In genomic region chr7:25259487-25260243, GRCh38 we compare ENCODE assay signal across 8 cellular contexts. TPM values are rescaled to one million over a fixed set of nuclear protein-coding genes. Genes with fewer than 3 reads are reported as not detected.
A peak's percentile ranks its signal among the peaks of the same experiment; 100 is the strongest.
DNase-seq lines count a peak whose midpoint lies in the region; ATAC-seq, FAIRE-seq and TF ChIP-seq lines count a peak whose summit lies in the region.

No MANE protein-coding gene starts in this region.

- no peaks in the 10 kb centered on the region for H4K20me1 ChIP-seq in keratinocyte (ENCODE audit: control insufficient read depth, extremely low read depth, insufficient read depth, low read length)

- no peaks in the 10 kb centered on the region for H3K27me3 ChIP-seq in keratinocyte (ENCODE audit: control insufficient read depth, extremely low read depth, insufficient read depth, low read length)

- DNase-seq in GM12865 (ENCODE audit: low read depth), result peak; percentile 80
- peak; percentile 58 for DNase-seq in NCI-H2196 (lab: John Stamatoyannopoulos, UW; ENCODE audit: unreplicated experiment)
- DNase-seq in T47D (ENCODE audit: low read depth in 1 of 2, low spot score in 1 of 2), result peak; percentile 54 to 88
- DNase-seq in keratinocyte (ENCODE audit: low read depth, low spot score), result peak; percentile 28
- DNase-seq in stimulated activated CD4-positive, alpha-beta T cell treated with anti-CD3 and anti-CD28 coated beads, Interleukin-1b, Interleukin-23, amount 100 ng/mL, for 4 hours (ENCODE audit: low read depth in 2 of 2), result peak; percentile 22 to 49

- in situ Hi-C loops in T47D (cut with HindIII; ENCODE audit: low pct_unique_long_range_greater_than_20kb, low sequenced_read_pairs), result no loop called here

- peak; percentile 75 for ATAC-seq in HG02973 (IDR thresholded peaks at IDR 0.05; ENCODE audit: unreplicated experiment)
- no peak for ATAC-seq in HG03025 (IDR thresholded peaks at IDR 0.05; ENCODE audit: low FRiP score, unreplicated experiment)

- no peaks in the 10 kb centered on the region for H3K36me3 ChIP-seq in keratinocyte (ENCODE audit: control insufficient read depth in 2 of 2, extremely low read depth in 1 of 2, insufficient read depth in 2 of 2, low read length in 2 of 2)

- H3K4me2 ChIP-seq in keratinocyte (ENCODE audit: control insufficient read depth, extremely low read depth, insufficient read depth, low read depth, low read length), result no peak overlapping the region

- H3K4me1 ChIP-seq in keratinocyte (ENCODE audit: control insufficient read depth, extremely low read depth, insufficient read depth, low read length), result peaks cover 8% of the 10 kb centered on the region

- H3K4me3 ChIP-seq in GM12865 (ENCODE audit: low read depth, low read length) (no peak overlapping the region), WI38 (ENCODE audit: low read depth, low read length) (no peak overlapping the region), keratinocyte (ENCODE audit: control insufficient read depth in 2 of 3, extremely low read depth in 1 of 3, insufficient read depth in 2 of 3, low read depth in 1 of 3, low read length in 3 of 3) (no peak overlapping the region)

- peak overlapping the region; percentile 10 for H2AFZ ChIP-seq in keratinocyte (ENCODE audit: control insufficient read depth, low read length)

- H3K9me3 ChIP-seq in keratinocyte (ENCODE audit: control insufficient read depth, low read depth, low read length), result no peaks in the 10 kb centered on the region

- no peaks in the 10 kb centered on the region for H3K79me2 ChIP-seq in keratinocyte (ENCODE audit: control insufficient read depth, insufficient read depth, low read length)

- TF ChIP-seq CTCF in GM12865 (IDR thresholded peaks at IDR 0.05; ENCODE audit: insufficient read depth, low read depth, low read length, missing control alignments) (peak; percentile 83), WI38 (IDR thresholded peaks at IDR 0.05; ENCODE audit: low read depth, low read length) (peak; percentile 81), keratinocyte (optimal IDR thresholded peaks at IDR 0.05 in 1 of 3, IDR thresholded peaks at IDR 0.05 in 1 of 3, conservative IDR thresholded peaks at IDR 0.05 in 1 of 3; ENCODE audit: extremely low read depth in 1 of 3, insufficient read depth in 2 of 3, low read length in 3 of 3) (peak; percentile 89 to 90 (median 89))

- H3K9ac ChIP-seq in keratinocyte (ENCODE audit: control insufficient read depth, extremely low read depth, insufficient read depth, low read length), result no peak overlapping the region

- no peaks in the 10 kb centered on the region for H3K9me1 ChIP-seq in keratinocyte (ENCODE audit: control insufficient read depth, extremely low read depth, insufficient read depth, low read length)

- FAIRE-seq in keratinocyte (lab: Jason Lieb, UNC), result no peak

- dilution Hi-C loops in keratinocyte (cut with MboI; ENCODE audit: extremely low pct_ligation_motif_present, low sequenced_read_pairs), result no loop called here

- no peak overlapping the region for H3K27ac ChIP-seq in keratinocyte (ENCODE audit: control insufficient read depth, insufficient read depth, low read length)

RNA-seq across cellular contexts. Expression of gene NPVF, which starts 31.4 kb away (rescaled TPM):
- not detected in 3 replicates for polyA plus RNA-seq in keratinocyte
- polyA plus RNA-seq in keratinocyte (2011; ENCODE audit: low read depth), result not detected
- not detected in 2 replicates for polyA plus RNA-seq in keratinocyte (2011; cell fraction: cytosol; rRNA removed)
- not detected in 2 replicates for polyA plus RNA-seq in keratinocyte (2011; cell fraction: nucleus; rRNA removed)
- polyA plus RNA-seq in keratinocyte (2012; ENCODE audit: low replicate concordance), result not detected in 2 replicates
- polyA minus RNA-seq in keratinocyte, result not detected in 3 replicates
- polyA minus RNA-seq in keratinocyte (2011; cell fraction: cytosol; rRNA and poly(A)+ RNA removed), result not detected
- not detected in 2 replicates for polyA minus RNA-seq in keratinocyte (2011; cell fraction: nucleus; rRNA and poly(A)+ RNA removed)

Comparison
In these comparisons a context has a peak if more than half of its experiments do, and no peak if none do; other contexts are left out.
1. DNase-seq: peak in every context shown above with its lines; median percentile 80 in GM12865; 71 in T47D; 58 in NCI-H2196; 36 in stimulated activated CD4-positive, alpha-beta T cell treated with anti-CD3 and anti-CD28 coated beads, Interleukin-1b, Interleukin-23, amount 100 ng/mL, for 4 hours; 28 in keratinocyte.